ENCODE assay signal across 8 cellular contexts in the genomic region with DNA sequence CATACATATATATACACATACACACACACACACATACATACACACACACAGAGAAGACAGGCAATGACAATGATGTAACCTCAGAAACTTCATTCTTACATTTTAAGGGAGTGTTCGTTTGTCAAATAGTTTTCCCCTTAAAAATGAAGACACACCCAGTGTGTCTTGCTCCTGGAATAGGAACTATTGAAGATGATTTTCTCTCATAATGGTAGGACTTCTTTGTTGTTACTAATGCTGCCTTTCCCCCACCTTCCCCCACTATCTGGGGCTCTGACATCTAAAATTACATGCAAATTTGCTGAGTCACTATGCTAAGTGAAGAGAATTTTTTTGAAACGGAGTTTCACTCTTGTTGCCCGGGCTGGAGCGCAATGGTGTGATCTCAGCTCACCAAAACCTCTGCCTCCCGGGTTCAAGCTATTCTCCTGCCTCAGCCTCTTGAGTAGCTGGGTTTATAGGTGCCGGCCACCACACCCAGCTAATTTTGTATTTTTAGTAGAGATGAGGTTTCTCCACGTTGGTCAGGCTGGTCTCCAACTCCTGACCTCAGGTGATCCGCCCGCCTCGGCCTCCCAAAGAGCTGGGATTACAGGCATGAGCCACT. TPM values are rescaled to one million over a fixed set of nuclear protein-coding genes. Genes with fewer than 3 reads are reported as not detected.
DNase-seq lines count a peak whose midpoint lies in the region; ATAC-seq and TF ChIP-seq lines count a peak whose summit lies in the region.
"Not testable (repeated sequence)": the region's sequence is repeated elsewhere in the genome, so short reads cannot be mapped to it uniquely, and the experiment has no call there.

No MANE protein-coding gene starts in this region.

- not testable (repeated sequence) for H4K20me1 ChIP-seq in mammary epithelial cell (ENCODE audit: insufficient read depth, low read length)

- not testable (repeated sequence) for TF ChIP-seq CTCF in GM12865 (IDR thresholded peaks at IDR 0.05; ENCODE audit: insufficient read depth, low read depth, low read length, missing control alignments); mammary epithelial cell (conservative IDR thresholded peaks at IDR 0.05 in 1 of 2, IDR thresholded peaks at IDR 0.05 in 1 of 2; ENCODE audit: extremely low read depth in 1 of 2, insufficient read depth in 1 of 2, low read depth in 1 of 2, low read length in 2 of 2); psoas muscle (IDR thresholded peaks at IDR 0.05)

- in situ Hi-C loops in mammary epithelial cell (cut with MboI; ENCODE audit: low sequenced_read_pairs in 2 of 2) = not testable (repeated sequence)

- H3K27ac ChIP-seq in mammary epithelial cell (ENCODE audit: insufficient read depth, low read depth, low read length) = not testable (repeated sequence)
- peak overlapping the region; percentile 61 for H3K27ac ChIP-seq in psoas muscle

- not testable (repeated sequence) for H3K9ac ChIP-seq in mammary epithelial cell (ENCODE audit: insufficient read depth, low read length)

- H3K27me3 ChIP-seq in mammary epithelial cell (ENCODE audit: insufficient read depth, low read length); psoas muscle (ENCODE audit: insufficient read depth in 3 of 3, low read length in 2 of 3): not testable (repeated sequence)

- dilution Hi-C loops in mammary epithelial cell (cut with HindIII; ENCODE audit: low sequenced_read_pairs) = not testable (repeated sequence)

- H3K4me3 ChIP-seq in GM12865 (ENCODE audit: low read depth, low read length); mammary epithelial cell (replicated peaks in 1 of 3; ENCODE audit: insufficient read depth in 1 of 3, low read depth in 2 of 3, low read length in 3 of 3): not testable (repeated sequence)
- peak overlapping the region; percentile 41 for H3K4me3 ChIP-seq in psoas muscle

- CTCF ChIA-PET in mammary epithelial cell (lab: Charles Lee; ENCODE audit: low non-redundant PET) = not testable (repeated sequence)

- DNase-seq in AG08396 (ENCODE audit: low spot score) (peak; percentile 54), GM12865 (ENCODE audit: low read depth) (peak; percentile 41), NCI-H2171 (lab: John Stamatoyannopoulos, UW) (peak; percentile 7), mammary epithelial cell (peak; percentile 29)
- not testable (repeated sequence) for DNase-seq in Right ventricle myocardium superior, psoas muscle

- H3K9me3 ChIP-seq in mammary epithelial cell (replicated peaks; ENCODE audit: insufficient read depth, low read length); psoas muscle: not testable (repeated sequence)

- not testable (repeated sequence) for H3K4me1 ChIP-seq in mammary epithelial cell (ENCODE audit: insufficient read depth, low read length); psoas muscle

- H2AFZ ChIP-seq in mammary epithelial cell (ENCODE audit: low read depth, low read length) = not testable (repeated sequence)

- not testable (repeated sequence) for H3K36me3 ChIP-seq in mammary epithelial cell (ENCODE audit: insufficient read depth, low read length)
- H3K36me3 ChIP-seq in psoas muscle (ENCODE audit: insufficient read depth in 1 of 2, low read depth in 1 of 2) = peaks cover 0 to 50% of the 10 kb centered on the region in 2 donors

- intact Hi-C loops in mammary epithelial cell (cut with micrococcal nuclease); Right ventricle myocardium superior (cut with DNase I); psoas muscle (cut with DNase I): not testable (repeated sequence)

- BruUV-seq in mammary epithelial cell (replicated peaks; lab: Mats Ljungman, UMichigan) = not testable (repeated sequence)

- WGBS in mammary epithelial cell (ENCODE audit: low coverage, missing lambda C conversion rate) = 85% methylated on average over 7 of the region's 10 CpGs
- WGBS in psoas muscle, 3 donors = 41 to 71% (median 41%) methylated on average over 8 to 10 of the region's 10 CpGs

- peak; percentile 41 for ATAC-seq in HG03565 (IDR thresholded peaks at IDR 0.05; ENCODE audit: unreplicated experiment)
- peak; percentile 94 for ATAC-seq in SK-N-SH treated with all-trans-retinoic acid at 6 μM for 48 hours
- ATAC-seq in Right ventricle myocardium superior (ENCODE audit: poor library complexity) = peak; percentile 39
- peak; percentile 46 to 89 (median 67) for ATAC-seq in psoas muscle

- H3K79me2 ChIP-seq in mammary epithelial cell (ENCODE audit: insufficient read depth, low read length) = not testable (repeated sequence)

- H3K4me2 ChIP-seq in mammary epithelial cell (ENCODE audit: insufficient read depth, low read depth, low read length) = not testable (repeated sequence)

TF ChIP-seq in SK-N-SH treated with all-trans-retinoic acid at 6 μM for 48 hours, 23 proteins besides CTCF, POLR2A, EP300 and RAD21:
- TF ChIP-seq CSDC2 (CRISPR knock-in tag; IDR thresholded peaks at IDR 0.05) (peak; percentile 17; the same call in 1 of the 2 replicates), SNAI2 (CRISPR knock-in tag; IDR thresholded peaks at IDR 0.05) (0 out of 2 replicates have a peak, but pooled peaks have one; percentile 24)

RNA-seq across cellular contexts. Expression of a gene that starts 48.1 kb away (rescaled TPM):
- total RNA-seq in mammary epithelial cell (10 to 100 TPM; 21.7 to 30.8 TPM), Right ventricle myocardium superior (12.6 TPM), psoas muscle (10 to 100 TPM; 11.6 to 15.3 (median 13.6) TPM)
- polyA plus RNA-seq in mammary epithelial cell (15.4 TPM), psoas muscle (1 to 10 TPM; 7.7 to 8.7 (median 8.5) TPM)
- polyA minus RNA-seq in mammary epithelial cell = 53.4 TPM

RNA-seq across cellular contexts. Expression of a gene that starts 48.1 kb away (rescaled TPM):
- 10 to 100 TPM in 1 of 2 donors, 1 to 10 TPM in 1; 9.2 to 16.3 TPM for total RNA-seq in mammary epithelial cell
- 16.2 TPM for polyA plus RNA-seq in mammary epithelial cell
- not detected for polyA minus RNA-seq in mammary epithelial cell
- 20.2 TPM for total RNA-seq in Right ventricle myocardium superior
- 10 to 100 TPM in 3 of 4 donors, 1 to 10 TPM in 1; 8.2 to 18.9 (median 14.1) TPM for total RNA-seq in psoas muscle
- polyA plus RNA-seq in psoas muscle = 10 to 100 TPM; 21.4 to 35.3 (median 26.3) TPM

RNA-seq across cellular contexts. Expression of a gene that starts 49.6 kb away (rescaled TPM):
- total RNA-seq in mammary epithelial cell (10 to 100 TPM in 1 of 2 donors, 1 to 10 TPM in 1; 5.8 to 15.1 TPM), Right ventricle myocardium superior (4.9 TPM), psoas muscle (10 to 100 TPM in 1 of 4 donors, 1 to 10 TPM in 3; 5.6 to 10.8 (median 9.3) TPM)
- polyA plus RNA-seq in mammary epithelial cell (11.0 TPM), psoas muscle (10 to 100 TPM in 1 of 3 donors, 1 to 10 TPM in 2; 7.2 to 12.1 (median 9.5) TPM)
- 3.0 TPM for polyA minus RNA-seq in mammary epithelial cell

Comparison
In these comparisons a context has a peak if more than half of its experiments do, and no peak if none do; other contexts are left out.
1. ATAC-seq: peak in every context shown above with its lines; median percentile 94 in SK-N-SH treated with all-trans-retinoic acid at 6 μM for 48 hours; 67 in psoas muscle; 41 in HG03565; 39 in Right ventricle myocardium superior.